Comparison of ENCODE assay signal across 13 cellular contexts in genomic region chr12:85627584-85627983, GRCh38.
DNase-seq lines count a peak whose midpoint lies in the region; ATAC-seq and TF ChIP-seq lines count a peak whose summit lies in the region.
"Had no signal": no experiment of that assay in that cellular context is flagged by ENCODE, and none has a peak within 500 bp of the region (broad histone marks: within the 10 kb centered on the region; RNA-seq: fewer than 3 reads in every experiment).

No MANE protein-coding gene starts in this region.

- intact Hi-C loops in left colon (cut with DNase I, micrococcal nuclease), result no loop called here

- no peak for TF ChIP-seq CTCF in fibroblast of the aortic adventitia (IDR thresholded peaks at IDR 0.05; ENCODE audit: insufficient read depth, low read length)

- H3K4me3 ChIP-seq in fibroblast of the aortic adventitia (ENCODE audit: low read depth, low read length), result no peak overlapping the region
- H3K4me3 ChIP-seq: PC-9 had no signal

- DNase-seq in AG08395 (ENCODE audit: low spot score) (peak; percentile 14), HPDE6-E6E7 (ENCODE audit: extremely low spot score) (peak; percentile 8), amniotic epithelial cell (ENCODE audit: low read depth) (peak; percentile 37), fibroblast of the aortic adventitia (ENCODE audit: low read depth) (peak; percentile 75), NCI-H1092 treated with DMSO at 0.1 percent for 48 hours (lab: John Stamatoyannopoulos, UW) (no peak), left colon (no peak), NCI-H82 treated with DMSO at 0.1 percent for 48 hours (lab: John Stamatoyannopoulos, UW; ENCODE audit: unreplicated experiment) (no peak)
- DNase-seq: activated T-cell treated with anti-CD3 and anti-CD28 coated beads, Interleukin-2, amount 50 U/mL, for 1 hour; NCI-H146; NCI-H510A; PC-9; posterior cingulate gyrus had no signal

- ATAC-seq in GM19452 (IDR thresholded peaks at IDR 0.05; ENCODE audit: unreplicated experiment) (no peak), left colon (no peak)

Comparison
In these comparisons a context has a peak if more than half of its experiments do, and no peak if none do; other contexts are left out.
1. DNase-seq: peak in AG08395 (single experiment), HPDE6-E6E7 (single experiment), amniotic epithelial cell (single experiment) and fibroblast of the aortic adventitia (single experiment); none in NCI-H1092 treated with DMSO at 0.1 percent for 48 hours (single experiment), left colon (0 of 2) and NCI-H82 treated with DMSO at 0.1 percent for 48 hours (single experiment).